ENCODE assay signal across 13 cellular contexts in genomic region chr5:59786271-59786805, GRCh38.
DNase-seq lines count a peak whose midpoint lies in the region; ATAC-seq and TF ChIP-seq lines count a peak whose summit lies in the region.
"Had no signal": no experiment of that assay in that cellular context is flagged by ENCODE, and none has a peak within 500 bp of the region (broad histone marks: within the 10 kb centered on the region; RNA-seq: fewer than 3 reads in every experiment).

No MANE protein-coding gene starts in this region.

- 71 to 85% methylated on average over 6 of the region's 6 CpGs for WGBS in sigmoid colon, 2 donors
- 78 to 84% methylated on average over 6 of the region's 6 CpGs for WGBS in heart right ventricle, 2 donors

- H3K9me3 ChIP-seq in RWPE2 (ENCODE audit: severe bottlenecking) (no peaks in the 10 kb centered on the region), sigmoid colon (no peaks in the 10 kb centered on the region), heart right ventricle (no peaks in the 10 kb centered on the region)
- H3K9me3 ChIP-seq: HAP-1, SJCRH30 had no signal

- peak; percentile 91 for ATAC-seq in RWPE2 (ENCODE audit: low read depth)
- no peak for ATAC-seq in heart right ventricle
- no peak for ATAC-seq in HG02884 (IDR thresholded peaks at IDR 0.05; ENCODE audit: unreplicated experiment)
- ATAC-seq: stimulated activated naive CD8-positive, alpha-beta T cell treated with anti-CD3 and anti-CD28 coated beads, Interleukin-15, Interleukin-2, amounts not matched to agents 100 U/mL and 50 U/mL, for 24 hours had no signal

- no peaks in the 10 kb centered on the region for H3K27me3 ChIP-seq in RWPE2 (ENCODE audit: insufficient read depth, poor library complexity, severe bottlenecking)
- no peaks in the 10 kb centered on the region for H3K27me3 ChIP-seq in sigmoid colon
- H3K27me3 ChIP-seq in heart right ventricle, result peaks cover 0 to 12% (median 0%) of the 10 kb centered on the region in 7 donors
- H3K27me3 ChIP-seq: SJCRH30 had no signal

- H3K36me3 ChIP-seq in RWPE2 (ENCODE audit: low read depth), result no peaks in the 10 kb centered on the region
- no peaks in the 10 kb centered on the region for H3K36me3 ChIP-seq in sigmoid colon
- no peaks in the 10 kb centered on the region for H3K36me3 ChIP-seq in heart right ventricle
- H3K36me3 ChIP-seq: HAP-1, SJCRH30 had no signal

- TF ChIP-seq CTCF in RWPE2 (IDR thresholded peaks at IDR 0.05; ENCODE audit: poor library complexity, severe bottlenecking), result no peak
- no peak for TF ChIP-seq CTCF in sigmoid colon (IDR thresholded peaks at IDR 0.05)
- no peak for TF ChIP-seq CTCF in heart right ventricle (IDR thresholded peaks at IDR 0.05)

- H3K4me3 ChIP-seq in RWPE2 (ENCODE audit: severe bottlenecking) (no peak overlapping the region), sigmoid colon (no peak overlapping the region), heart right ventricle (no peak overlapping the region)
- H3K4me3 ChIP-seq: HAP-1, SJCRH30 had no signal

- TF ChIP-seq POLR2A in sigmoid colon (IDR thresholded peaks at IDR 0.05), result no peak

- H3K27ac ChIP-seq in RWPE2 (ENCODE audit: poor library complexity, severe bottlenecking) (peak overlapping the region; percentile 95), sigmoid colon (peak overlapping the region in 3 of 4 donors; percentile 62 to 85 (median 83)), heart right ventricle (peak overlapping the region in 1 of 10 donors; percentile 23)
- H3K27ac ChIP-seq: SJCRH30 had no signal

- DNase-seq in GM04504 (ENCODE audit: low read depth), result peak; percentile 80
- DNase-seq in RWPE2 (ENCODE audit: low spot score), result peak; percentile 77
- DNase-seq in fibroblast of peridontal ligament (ENCODE audit: extremely low read depth), result peak; percentile 39
- DNase-seq in sigmoid colon, result no peak
- no peak for DNase-seq in heart right ventricle
- no peak for DNase-seq in NCI-H82 treated with DMSO at 0.1 percent for 48 hours (lab: John Stamatoyannopoulos, UW; ENCODE audit: unreplicated experiment)
- DNase-seq in amygdala (lab: John Stamatoyannopoulos, UW), result no peak
- DNase-seq: activated CD4-positive, alpha-beta memory T cell treated with anti-CD3 and anti-CD28 coated beads for 36 hours; anterior cingulate cortex; stimulated activated naive CD8-positive, alpha-beta T cell treated with anti-CD3 and anti-CD28 coated beads, Interleukin-15, Interleukin-2, amounts not matched to agents 100 U/mL and 50 U/mL, for 24 hours had no signal

- TF ChIP-seq EP300 in sigmoid colon (IDR thresholded peaks at IDR 0.05), result peak in 1 of 4 donors; percentile 20

- H3K4me1 ChIP-seq in RWPE2 (ENCODE audit: insufficient read depth, poor library complexity, severe bottlenecking), result peaks cover 50% of the 10 kb centered on the region
- H3K4me1 ChIP-seq in sigmoid colon, result peaks cover 0 to 79% (median 68%) of the 10 kb centered on the region in 4 donors
- peaks cover 0 to 7% (median 0%) of the 10 kb centered on the region in 9 donors for H3K4me1 ChIP-seq in heart right ventricle
- H3K4me1 ChIP-seq: HAP-1, SJCRH30 had no signal

- intact Hi-C loops in sigmoid colon (cut with DNase I) (no loop called here), heart right ventricle (cut with DNase I) (loop anchor here in 1 of 10 donors (10.0 kb wide), 1 partner anchor 112 kb away; no protein-coding TSS in a partner anchor)

Comparison
In these comparisons a context has a peak if more than half of its experiments do, and no peak if none do; other contexts are left out.
1. DNase-seq: peak in GM04504 (single experiment), RWPE2 (single experiment) and fibroblast of peridontal ligament (single experiment); none in sigmoid colon (single experiment), heart right ventricle (0 of 2), NCI-H82 treated with DMSO at 0.1 percent for 48 hours (single experiment) and amygdala (0 of 56).